In the genomic region with DNA sequence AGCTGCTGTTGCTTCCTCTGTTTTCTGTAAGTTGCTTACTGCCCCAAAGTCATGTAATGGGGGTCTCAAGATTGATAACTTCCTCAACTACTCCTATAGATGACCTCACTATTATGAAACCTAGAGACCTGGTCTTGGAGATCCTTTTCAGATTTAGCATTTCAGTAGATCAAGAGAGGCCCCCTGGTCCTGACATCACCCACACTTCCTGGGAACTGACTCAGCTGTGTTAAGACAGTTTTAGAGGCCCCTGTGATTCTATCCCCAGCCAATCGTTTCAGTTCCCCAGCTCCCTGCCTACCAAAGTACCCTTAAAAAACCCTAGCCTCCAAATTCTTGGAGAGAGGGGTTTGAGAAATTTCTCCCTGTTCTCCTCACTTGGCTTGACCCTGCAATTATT, we compare ENCODE assay signal across 2 cellular contexts.
TF ChIP-seq lines count a peak whose summit lies in the region.

No MANE protein-coding gene starts in this region.

TF ChIP-seq in HepG2, 621 proteins besides CTCF, POLR2A, EP300 and RAD21 (continues in another document):
- TF ChIP-seq, protein P1, sequence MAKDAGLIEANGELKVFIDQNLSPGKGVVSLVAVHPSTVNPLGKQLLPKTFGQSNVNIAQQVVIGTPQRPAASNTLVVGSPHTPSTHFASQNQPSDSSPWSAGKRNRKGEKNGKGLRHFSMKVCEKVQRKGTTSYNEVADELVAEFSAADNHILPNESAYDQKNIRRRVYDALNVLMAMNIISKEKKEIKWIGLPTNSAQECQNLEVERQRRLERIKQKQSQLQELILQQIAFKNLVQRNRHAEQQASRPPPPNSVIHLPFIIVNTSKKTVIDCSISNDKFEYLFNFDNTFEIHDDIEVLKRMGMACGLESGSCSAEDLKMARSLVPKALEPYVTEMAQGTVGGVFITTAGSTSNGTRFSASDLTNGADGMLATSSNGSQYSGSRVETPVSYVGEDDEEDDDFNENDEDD (CRISPR knock-in tag; IDR thresholded peaks at IDR 0.05; ENCODE audit: borderline replicate concordance), result no peak
- no peak for TF ChIP-seq MLLT10 (CRISPR knock-in tag; IDR thresholded peaks at IDR 0.05)
- TF ChIP-seq, protein P2, sequence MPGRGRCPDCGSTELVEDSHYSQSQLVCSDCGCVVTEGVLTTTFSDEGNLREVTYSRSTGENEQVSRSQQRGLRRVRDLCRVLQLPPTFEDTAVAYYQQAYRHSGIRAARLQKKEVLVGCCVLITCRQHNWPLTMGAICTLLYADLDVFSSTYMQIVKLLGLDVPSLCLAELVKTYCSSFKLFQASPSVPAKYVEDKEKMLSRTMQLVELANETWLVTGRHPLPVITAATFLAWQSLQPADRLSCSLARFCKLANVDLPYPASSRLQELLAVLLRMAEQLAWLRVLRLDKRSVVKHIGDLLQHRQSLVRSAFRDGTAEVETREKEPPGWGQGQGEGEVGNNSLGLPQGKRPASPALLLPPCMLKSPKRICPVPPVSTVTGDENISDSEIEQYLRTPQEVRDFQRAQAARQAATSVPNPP (CRISPR knock-in tag; IDR thresholded peaks at IDR 0.05), result no peak
- TF ChIP-seq ZBTB7B (CRISPR knock-in tag; IDR thresholded peaks at IDR 0.05), result no peak
- TF ChIP-seq ZNF709 (CRISPR knock-in tag; IDR thresholded peaks at IDR 0.05), result no peak
- TF ChIP-seq, protein P3, sequence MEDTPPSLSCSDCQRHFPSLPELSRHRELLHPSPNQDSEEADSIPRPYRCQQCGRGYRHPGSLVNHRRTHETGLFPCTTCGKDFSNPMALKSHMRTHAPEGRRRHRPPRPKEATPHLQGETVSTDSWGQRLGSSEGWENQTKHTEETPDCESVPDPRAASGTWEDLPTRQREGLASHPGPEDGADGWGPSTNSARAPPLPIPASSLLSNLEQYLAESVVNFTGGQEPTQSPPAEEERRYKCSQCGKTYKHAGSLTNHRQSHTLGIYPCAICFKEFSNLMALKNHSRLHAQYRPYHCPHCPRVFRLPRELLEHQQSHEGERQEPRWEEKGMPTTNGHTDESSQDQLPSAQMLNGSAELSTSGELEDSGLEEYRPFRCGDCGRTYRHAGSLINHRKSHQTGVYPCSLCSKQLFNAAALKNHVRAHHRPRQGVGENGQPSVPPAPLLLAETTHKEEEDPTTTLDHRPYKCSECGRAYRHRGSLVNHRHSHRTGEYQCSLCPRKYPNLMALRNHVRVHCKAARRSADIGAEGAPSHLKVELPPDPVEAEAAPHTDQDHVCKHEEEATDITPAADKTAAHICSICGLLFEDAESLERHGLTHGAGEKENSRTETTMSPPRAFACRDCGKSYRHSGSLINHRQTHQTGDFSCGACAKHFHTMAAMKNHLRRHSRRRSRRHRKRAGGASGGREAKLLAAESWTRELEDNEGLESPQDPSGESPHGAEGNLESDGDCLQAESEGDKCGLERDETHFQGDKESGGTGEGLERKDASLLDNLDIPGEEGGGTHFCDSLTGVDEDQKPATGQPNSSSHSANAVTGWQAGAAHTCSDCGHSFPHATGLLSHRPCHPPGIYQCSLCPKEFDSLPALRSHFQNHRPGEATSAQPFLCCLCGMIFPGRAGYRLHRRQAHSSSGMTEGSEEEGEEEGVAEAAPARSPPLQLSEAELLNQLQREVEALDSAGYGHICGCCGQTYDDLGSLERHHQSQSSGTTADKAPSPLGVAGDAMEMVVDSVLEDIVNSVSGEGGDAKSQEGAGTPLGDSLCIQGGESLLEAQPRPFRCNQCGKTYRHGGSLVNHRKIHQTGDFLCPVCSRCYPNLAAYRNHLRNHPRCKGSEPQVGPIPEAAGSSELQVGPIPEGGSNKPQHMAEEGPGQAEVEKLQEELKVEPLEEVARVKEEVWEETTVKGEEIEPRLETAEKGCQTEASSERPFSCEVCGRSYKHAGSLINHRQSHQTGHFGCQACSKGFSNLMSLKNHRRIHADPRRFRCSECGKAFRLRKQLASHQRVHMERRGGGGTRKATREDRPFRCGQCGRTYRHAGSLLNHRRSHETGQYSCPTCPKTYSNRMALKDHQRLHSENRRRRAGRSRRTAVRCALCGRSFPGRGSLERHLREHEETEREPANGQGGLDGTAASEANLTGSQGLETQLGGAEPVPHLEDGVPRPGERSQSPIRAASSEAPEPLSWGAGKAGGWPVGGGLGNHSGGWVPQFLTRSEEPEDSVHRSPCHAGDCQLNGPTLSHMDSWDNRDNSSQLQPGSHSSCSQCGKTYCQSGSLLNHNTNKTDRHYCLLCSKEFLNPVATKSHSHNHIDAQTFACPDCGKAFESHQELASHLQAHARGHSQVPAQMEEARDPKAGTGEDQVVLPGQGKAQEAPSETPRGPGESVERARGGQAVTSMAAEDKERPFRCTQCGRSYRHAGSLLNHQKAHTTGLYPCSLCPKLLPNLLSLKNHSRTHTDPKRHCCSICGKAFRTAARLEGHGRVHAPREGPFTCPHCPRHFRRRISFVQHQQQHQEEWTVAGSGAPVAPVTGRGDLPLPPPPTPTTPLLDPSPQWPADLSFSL (CRISPR knock-in tag; IDR thresholded peaks at IDR 0.05), result no peak

TF ChIP-seq in K562, 482 proteins besides CTCF, POLR2A, EP300 and RAD21:
- TF ChIP-seq, protein P4, sequence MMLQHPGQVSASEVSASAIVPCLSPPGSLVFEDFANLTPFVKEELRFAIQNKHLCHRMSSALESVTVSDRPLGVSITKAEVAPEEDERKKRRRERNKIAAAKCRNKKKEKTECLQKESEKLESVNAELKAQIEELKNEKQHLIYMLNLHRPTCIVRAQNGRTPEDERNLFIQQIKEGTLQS (IDR thresholded peaks at IDR 0.05), result 0 out of 2 replicates have a peak, but pooled peaks have one; percentile 27
- TF ChIP-seq, protein P4 (CRISPR knock-in tag; conservative IDR thresholded peaks at IDR 0.05), result no peak
- no peak for TF ChIP-seq RBM15 (IDR thresholded peaks at IDR 0.05; ENCODE audit: insufficient read depth, low read length)
